ENCODE assay signal across 9 cellular contexts in genomic region chr5:95824747-95825146, GRCh38. TPM values are rescaled to one million over a fixed set of nuclear protein-coding genes. Genes with fewer than 3 reads are reported as not detected.
A peak's percentile ranks its signal among the peaks of the same experiment; 100 is the strongest.
DNase-seq lines count a peak whose midpoint lies in the region; ATAC-seq and TF ChIP-seq lines count a peak whose summit lies in the region.
"Had no signal": no experiment of that assay in that cellular context is flagged by ENCODE, and none has a peak within 500 bp of the region (broad histone marks: within the 10 kb centered on the region; RNA-seq: fewer than 3 reads in every experiment).

No MANE protein-coding gene starts in this region.

- no peaks in the 10 kb centered on the region for H3K9me3 Mint-ChIP-seq in CD4-positive, alpha-beta T cell
- no peaks in the 10 kb centered on the region for H3K9me3 Mint-ChIP-seq in osteocyte (ENCODE audit: unreplicated experiment)

- peak overlapping the region; percentile 93 for H3K4me3 ChIP-seq in Loucy (ENCODE audit: low read length, poor library complexity, severe bottlenecking)
- peak overlapping the region; percentile 77 for H3K4me3 ChIP-seq in effector memory CD4-positive, alpha-beta T cell (ENCODE audit: insufficient read depth, low read depth, low read length, poor library complexity, severe bottlenecking)

- H3F3A ChIP-seq in Loucy (ENCODE audit: low read depth): peaks cover 4% of the 10 kb centered on the region; the same call in 1 of the 2 replicates

- H3K9me2 ChIP-seq in Loucy (replicated peaks; ENCODE audit: low read depth, low read length): no peaks in the 10 kb centered on the region

- H3K4me2 ChIP-seq in Loucy (ENCODE audit: low read depth, low read length, poor library complexity, severe bottlenecking): peak overlapping the region; percentile 87

- H3K4me1 ChIP-seq in Loucy (ENCODE audit: insufficient read depth, low read length, poor library complexity, severe bottlenecking): peaks cover 41% of the 10 kb centered on the region
- peaks cover 27% of the 10 kb centered on the region for H3K4me1 ChIP-seq in effector memory CD4-positive, alpha-beta T cell (ENCODE audit: control insufficient read depth, insufficient read depth, low read length, poor library complexity, severe bottlenecking)

- H3K4me1 Mint-ChIP-seq in CD4-positive, alpha-beta T cell (ENCODE audit: low read depth): peaks cover 60% of the 10 kb centered on the region
- peaks cover 41% of the 10 kb centered on the region for H3K4me1 Mint-ChIP-seq in osteocyte (ENCODE audit: unreplicated experiment)

- H3K36me3 ChIP-seq in Loucy (ENCODE audit: insufficient read depth, low read length): no peaks in the 10 kb centered on the region
- H3K36me3 ChIP-seq in effector memory CD4-positive, alpha-beta T cell (ENCODE audit: control insufficient read depth, insufficient read depth, low read length): no peaks in the 10 kb centered on the region

- peaks cover 20% of the 10 kb centered on the region for H3K36me3 Mint-ChIP-seq in CD4-positive, alpha-beta T cell (ENCODE audit: low read depth)
- H3K36me3 Mint-ChIP-seq in osteocyte (ENCODE audit: unreplicated experiment): no peaks in the 10 kb centered on the region

- POLR2A ChIA-PET in CD4-positive, alpha-beta T cell (lab: Charles Lee): interaction anchor here (0.8 to 8.8 kb wide), 6 partner anchors 12 to 837 kb away, joined by 3 to 157 read pairs (median 19); partner anchors contain the start of genes CAST and RFESD

- peak overlapping the region; percentile 36 for H2AFZ ChIP-seq in Loucy (ENCODE audit: low read length)

- intact Hi-C loops in CD4-positive, alpha-beta T cell (cut with DNase I, micrococcal nuclease): loop anchor here in 1 of 2 experiments (5.0 kb wide), 1 partner anchor 177 kb away; the partner anchor contains the start of gene RFESD

- no peaks in the 10 kb centered on the region for H3K27me3 Mint-ChIP-seq in CD4-positive, alpha-beta T cell
- H3K27me3 Mint-ChIP-seq in osteocyte (ENCODE audit: unreplicated experiment): no peaks in the 10 kb centered on the region

- no peak for DNase-seq in CD4-positive, alpha-beta T cell
- no peak for DNase-seq in effector memory CD4-positive, alpha-beta T cell
- DNase-seq in osteocyte (ENCODE audit: extremely low spot score, unreplicated experiment) (no peak), amygdala (lab: John Stamatoyannopoulos, UW) (no peak), NCI-H2227 (lab: John Stamatoyannopoulos, UW; ENCODE audit: unreplicated experiment) (no peak), SIG-M5 (lab: John Stamatoyannopoulos, UW) (no peak), D341Med (ENCODE audit: low spot score) (no peak)
- DNase-seq: cortex of kidney had no signal

- H3K9ac ChIP-seq in Loucy (ENCODE audit: low read depth, low read length, poor library complexity, severe bottlenecking): peak overlapping the region; percentile 97

- no peaks in the 10 kb centered on the region for H3K27me3 ChIP-seq in CD4-positive, alpha-beta T cell (ENCODE audit: control insufficient read depth, insufficient read depth, low read length)
- H3K27me3 ChIP-seq in Loucy (ENCODE audit: insufficient read depth, low read length, poor library complexity, severe bottlenecking): no peaks in the 10 kb centered on the region
- no peaks in the 10 kb centered on the region for H3K27me3 ChIP-seq in effector memory CD4-positive, alpha-beta T cell (replicated peaks; ENCODE audit: control insufficient read depth, insufficient read depth, low read length, poor library complexity, severe bottlenecking)

- H3K9me3 ChIP-seq in CD4-positive, alpha-beta T cell (ENCODE audit: control insufficient read depth, low read length): no peaks in the 10 kb centered on the region
- H3K9me3 ChIP-seq in Loucy (ENCODE audit: insufficient read depth, low read depth, low read length): no peaks in the 10 kb centered on the region
- no peaks in the 10 kb centered on the region for H3K9me3 ChIP-seq in effector memory CD4-positive, alpha-beta T cell (ENCODE audit: control insufficient read depth, low read length)

- peak overlapping the region; percentile 98 for H3K4me3 Mint-ChIP-seq in CD4-positive, alpha-beta T cell
- no peak overlapping the region for H3K4me3 Mint-ChIP-seq in osteocyte (ENCODE audit: unreplicated experiment)

- H4K20me1 ChIP-seq in Loucy (ENCODE audit: insufficient read depth, low read length, poor library complexity, severe bottlenecking): peaks cover 10% of the 10 kb centered on the region

- CTCF ChIA-PET in CD4-positive, alpha-beta T cell (lab: Charles Lee): interaction anchor here (0.5 to 4.8 kb wide), 4 partner anchors 8 to 44 kb away, joined by 3 to 35 read pairs (median 5); no protein-coding TSS in a partner anchor

- H3K27ac ChIP-seq in CD4-positive, alpha-beta T cell (ENCODE audit: low read depth, low read length): peak overlapping the region; percentile 86
- peak overlapping the region; percentile 79 for H3K27ac ChIP-seq in effector memory CD4-positive, alpha-beta T cell (ENCODE audit: insufficient read depth, low read length, poor library complexity, severe bottlenecking)

- H3K79me2 ChIP-seq in Loucy (ENCODE audit: insufficient read depth, low read length): peaks cover 35% of the 10 kb centered on the region

- H3K27ac Mint-ChIP-seq in CD4-positive, alpha-beta T cell: peak overlapping the region; percentile 83
- peak overlapping the region; percentile 94 for H3K27ac Mint-ChIP-seq in osteocyte (ENCODE audit: unreplicated experiment)

- no peak for TF ChIP-seq CTCF in CD4-positive, alpha-beta T cell (IDR thresholded peaks at IDR 0.05)
- TF ChIP-seq CTCF in Loucy (conservative IDR thresholded peaks at IDR 0.05; ENCODE audit: low read length): no peak
- TF ChIP-seq CTCF in osteocyte (IDR thresholded peaks at IDR 0.05): no peak

- no peak for ATAC-seq in CD4-positive, alpha-beta T cell (ENCODE audit: poor library complexity)

RNA-seq across cellular contexts. Expression of gene GLRX, which starts 2.2 kb away (rescaled TPM):
- 10 to 100 TPM; 16.9 to 18.7 TPM for total RNA-seq in CD4-positive, alpha-beta T cell
- 26.3 and 32.8 TPM in 2 replicates for total RNA-seq in osteocyte
